In genomic region chr1:109632671-109633346, GRCh38 we compare ENCODE assay signal across 11 cellular contexts. TPM values are rescaled to one million over a fixed set of nuclear protein-coding genes. Genes with fewer than 3 reads are reported as not detected.
A peak's percentile ranks its signal among the peaks of the same experiment; 100 is the strongest.
DNase-seq lines count a peak whose midpoint lies in the region; ATAC-seq and TF ChIP-seq lines count a peak whose summit lies in the region.
"Had no signal": no experiment of that assay in that cellular context is flagged by ENCODE, and none has a peak within 500 bp of the region (broad histone marks: within the 10 kb centered on the region; RNA-seq: fewer than 3 reads in every experiment).

No MANE protein-coding gene starts in this region.

- no peaks in the 10 kb centered on the region for H3K27me3 Mint-ChIP-seq in endodermal cell (ENCODE audit: insufficient read depth)
- no peaks in the 10 kb centered on the region for H3K27me3 Mint-ChIP-seq in CD8-positive, alpha-beta T cell (ENCODE audit: low read depth)

- no peak overlapping the region for H3K4me3 ChIP-seq in LNCaP clone FGC (ENCODE audit: low read depth, low read length)
- H3K4me3 ChIP-seq in endodermal cell (ENCODE audit: low read length): no peak overlapping the region
- no peak overlapping the region for H3K4me3 ChIP-seq in CD8-positive, alpha-beta T cell (ENCODE audit: low read depth, low read length)
- H3K4me3 ChIP-seq in Karpas-422 (ENCODE audit: low read length): no peak overlapping the region
- H3K4me3 ChIP-seq in mammary epithelial cell (replicated peaks in 1 of 3; ENCODE audit: insufficient read depth in 1 of 3, low read depth in 2 of 3, low read length in 3 of 3): no peak overlapping the region

- H3K79me2 ChIP-seq in Karpas-422 (ENCODE audit: low read length): no peaks in the 10 kb centered on the region
- H3K79me2 ChIP-seq in mammary epithelial cell (ENCODE audit: insufficient read depth, low read length): no peaks in the 10 kb centered on the region

- no peaks in the 10 kb centered on the region for H3K9me2 ChIP-seq in Karpas-422 (replicated peaks; ENCODE audit: insufficient read depth, low read length)

- TF ChIP-seq CTCF in LNCaP clone FGC (IDR thresholded peaks at IDR 0.05; ENCODE audit: control insufficient read depth, extremely low read depth, insufficient read depth) (no peak), endodermal cell (conservative IDR thresholded peaks at IDR 0.05) (no peak), mammary epithelial cell (conservative IDR thresholded peaks at IDR 0.05 in 1 of 2, IDR thresholded peaks at IDR 0.05 in 1 of 2; ENCODE audit: extremely low read depth in 1 of 2, insufficient read depth in 1 of 2, low read depth in 1 of 2, low read length in 2 of 2) (no peak)
- TF ChIP-seq CTCF in CD8-positive, alpha-beta T cell (IDR thresholded peaks at IDR 0.05): no peak

- in situ Hi-C loops in mammary epithelial cell (cut with MboI; ENCODE audit: low sequenced_read_pairs in 2 of 2): loop anchor here in 1 of 2 donors (25.0 kb wide), 1 partner anchor 354 kb away; the partner anchor contains the start of gene AHCYL1

- H3K36me3 Mint-ChIP-seq in endodermal cell (ENCODE audit: low read depth): peaks cover 23% of the 10 kb centered on the region
- peaks cover 41% of the 10 kb centered on the region for H3K36me3 Mint-ChIP-seq in CD8-positive, alpha-beta T cell

- POLR2A ChIA-PET in CD8-positive, alpha-beta T cell (lab: Charles Lee): no interaction called here

- no peak for ATAC-seq in CD8-positive, alpha-beta T cell
- no peak for ATAC-seq in GM18502 (IDR thresholded peaks at IDR 0.05; ENCODE audit: poor library complexity, unreplicated experiment)

- no peaks in the 10 kb centered on the region for H3K9me3 Mint-ChIP-seq in endodermal cell
- no peaks in the 10 kb centered on the region for H3K9me3 Mint-ChIP-seq in CD8-positive, alpha-beta T cell

- intact Hi-C loops in CD8-positive, alpha-beta T cell (cut with DNase I, micrococcal nuclease): no loop called here
- intact Hi-C loops in mammary epithelial cell (cut with micrococcal nuclease): no loop called here

- H3K4me2 ChIP-seq in Karpas-422 (ENCODE audit: low read depth, low read length, poor library complexity, severe bottlenecking): no peak overlapping the region
- H3K4me2 ChIP-seq in mammary epithelial cell (ENCODE audit: insufficient read depth, low read depth, low read length): no peak overlapping the region

- H3K9ac ChIP-seq in endodermal cell (ENCODE audit: extremely low read depth, low read length, poor library complexity, severe bottlenecking): no peak overlapping the region
- no peak overlapping the region for H3K9ac ChIP-seq in Karpas-422 (ENCODE audit: low read length)
- no peak overlapping the region for H3K9ac ChIP-seq in mammary epithelial cell (ENCODE audit: insufficient read depth, low read length)

- dilution Hi-C loops in mammary epithelial cell (cut with HindIII; ENCODE audit: low sequenced_read_pairs): no loop called here

- BruUV-seq in mammary epithelial cell (replicated peaks; lab: Mats Ljungman, UMichigan): no TSS peak

- H3K27ac ChIP-seq in endodermal cell (ENCODE audit: low read depth, low read length): peak overlapping the region; percentile 32
- H3K27ac ChIP-seq in CD8-positive, alpha-beta T cell (ENCODE audit: low read depth, low read length): no peak overlapping the region
- no peak overlapping the region for H3K27ac ChIP-seq in Karpas-422 (ENCODE audit: low read length)
- H3K27ac ChIP-seq in mammary epithelial cell (ENCODE audit: insufficient read depth, low read depth, low read length): no peak overlapping the region
- H3K27ac ChIP-seq: HL-60 had no signal

- no peak overlapping the region for H3K27ac Mint-ChIP-seq in endodermal cell
- no peak overlapping the region for H3K27ac Mint-ChIP-seq in CD8-positive, alpha-beta T cell

- H3K4me1 ChIP-seq in endodermal cell (ENCODE audit: control insufficient read depth, insufficient read depth, low read length): peaks cover 6% of the 10 kb centered on the region
- peaks cover 12% of the 10 kb centered on the region for H3K4me1 ChIP-seq in CD8-positive, alpha-beta T cell (ENCODE audit: insufficient read depth, low read length)
- H3K4me1 ChIP-seq in Karpas-422 (ENCODE audit: low read length): no peaks in the 10 kb centered on the region; the same call in 1 of the 2 replicates
- peaks cover 3% of the 10 kb centered on the region for H3K4me1 ChIP-seq in mammary epithelial cell (ENCODE audit: insufficient read depth, low read length)

- CTCF ChIA-PET in CD8-positive, alpha-beta T cell (lab: Charles Lee): interaction anchor here (0.6 to 9.9 kb wide), 6 partner anchors 7 to 914 kb away, joined by 3 to 152 read pairs (median 4); partner anchors contain the start of gene GPR61
- CTCF ChIA-PET in mammary epithelial cell (lab: Charles Lee; ENCODE audit: low non-redundant PET): no interaction called here

- H3K9me3 ChIP-seq in endodermal cell (ENCODE audit: control insufficient read depth, low read length): no peaks in the 10 kb centered on the region
- H3K9me3 ChIP-seq in CD8-positive, alpha-beta T cell (ENCODE audit: low read length): no peaks in the 10 kb centered on the region
- no peaks in the 10 kb centered on the region for H3K9me3 ChIP-seq in Karpas-422 (ENCODE audit: low read length)
- no peaks in the 10 kb centered on the region for H3K9me3 ChIP-seq in mammary epithelial cell (replicated peaks; ENCODE audit: insufficient read depth, low read length)

- H3K4me3 Mint-ChIP-seq in endodermal cell: no peak overlapping the region
- H3K4me3 Mint-ChIP-seq in CD8-positive, alpha-beta T cell: no peak overlapping the region

- peaks cover 24% of the 10 kb centered on the region for H3K36me3 ChIP-seq in endodermal cell (ENCODE audit: control insufficient read depth, insufficient read depth, low read length)
- peaks cover 31% of the 10 kb centered on the region for H3K36me3 ChIP-seq in CD8-positive, alpha-beta T cell (ENCODE audit: insufficient read depth, low read length)
- H3K36me3 ChIP-seq in Karpas-422 (ENCODE audit: insufficient read depth, low read length): peaks cover 19% of the 10 kb centered on the region
- no peaks in the 10 kb centered on the region for H3K36me3 ChIP-seq in mammary epithelial cell (ENCODE audit: insufficient read depth, low read length)

- H3K27me3 ChIP-seq in endodermal cell (ENCODE audit: control insufficient read depth, insufficient read depth, low read length, poor library complexity, severe bottlenecking) (no peaks in the 10 kb centered on the region), Karpas-422 (ENCODE audit: low read length) (no peaks in the 10 kb centered on the region), mammary epithelial cell (ENCODE audit: insufficient read depth, low read length) (no peaks in the 10 kb centered on the region)
- H3K27me3 ChIP-seq in CD8-positive, alpha-beta T cell (ENCODE audit: insufficient read depth, low read length): no peaks in the 10 kb centered on the region

- no peak overlapping the region for H2AFZ ChIP-seq in Karpas-422 (ENCODE audit: low read length)
- H2AFZ ChIP-seq in mammary epithelial cell (ENCODE audit: low read depth, low read length): no peak overlapping the region

- peak; percentile 71 for DNase-seq in LNCaP clone FGC (ENCODE audit: low read depth)
- DNase-seq in NCI-H345 treated with DMSO at 0.1 percent for 48 hours (lab: John Stamatoyannopoulos, UW; ENCODE audit: unreplicated experiment): peak; percentile 71
- peak; percentile 44 for DNase-seq in endodermal cell
- peak; percentile 73 for DNase-seq in pons (ENCODE audit: low spot score)
- DNase-seq in CD8-positive, alpha-beta T cell: no peak
- DNase-seq in Karpas-422: no peak
- DNase-seq in mammary epithelial cell: no peak
- DNase-seq: central memory CD4-positive, alpha-beta T cell had no signal

- H4K20me1 ChIP-seq in Karpas-422 (ENCODE audit: insufficient read depth, low read depth, low read length): peaks cover 19% of the 10 kb centered on the region; the same call in 1 of the 2 replicates
- H4K20me1 ChIP-seq in mammary epithelial cell (ENCODE audit: insufficient read depth, low read length): no peaks in the 10 kb centered on the region

- peaks cover 10% of the 10 kb centered on the region for H3K4me1 Mint-ChIP-seq in endodermal cell
- peaks cover 8% of the 10 kb centered on the region for H3K4me1 Mint-ChIP-seq in CD8-positive, alpha-beta T cell (ENCODE audit: low read depth)

- WGBS in endodermal cell (ENCODE audit: insufficient coverage in 1 of 2, insufficient read length in 1 of 2), 2 experiments: 80 to 88% methylated on average over 1 to 5 of the region's 5 CpGs
- WGBS in mammary epithelial cell (ENCODE audit: low coverage, missing lambda C conversion rate): 28% methylated on average over 5 of the region's 5 CpGs

RNA-seq across cellular contexts. Expression of gene AMPD2, which starts 13.2 kb away (rescaled TPM):
- total RNA-seq in endodermal cell (10 to 100 TPM; 55.7 to 69.3 TPM), mammary epithelial cell (10 to 100 TPM; 29.7 to 45.2 TPM)
- polyA plus RNA-seq in endodermal cell (2013, experiment 1 of 2): 68.6 TPM
- polyA plus RNA-seq in endodermal cell (2013, experiment 2 of 2): 68.8 TPM
- total RNA-seq in CD8-positive, alpha-beta T cell: 100 to 1,000 TPM; 137 to 140 TPM
- total RNA-seq in Karpas-422 (2014; rRNA removed; shearing (Covaris generic); ENCODE audit: low replicate concordance): 72.3 and 131 TPM in 2 replicates
- 28.3 TPM for polyA plus RNA-seq in mammary epithelial cell
- 36.7 TPM for polyA minus RNA-seq in mammary epithelial cell

RNA-seq across cellular contexts. Expression of gene GNAT2, which starts 13.4 kb away (rescaled TPM):
- total RNA-seq in endodermal cell (not detected), mammary epithelial cell (not detected)
- polyA plus RNA-seq in endodermal cell (2013, experiment 1 of 2): not detected
- not detected for polyA plus RNA-seq in endodermal cell (2013, experiment 2 of 2)
- not detected for total RNA-seq in CD8-positive, alpha-beta T cell
- total RNA-seq in Karpas-422 (2014; rRNA removed; shearing (Covaris generic); ENCODE audit: low replicate concordance): not detected in 2 replicates
- polyA plus RNA-seq in mammary epithelial cell: 0.20 TPM
- not detected for polyA minus RNA-seq in mammary epithelial cell

RNA-seq across cellular contexts. Expression of gene GSTM4, which starts 23.1 kb away (rescaled TPM):
- total RNA-seq in endodermal cell: 10 to 100 TPM; 20.1 to 28.5 TPM
- polyA plus RNA-seq in endodermal cell (2013, experiment 1 of 2): 21.7 TPM
- polyA plus RNA-seq in endodermal cell (2013, experiment 2 of 2): 16.9 TPM
- total RNA-seq in CD8-positive, alpha-beta T cell: 10 to 100 TPM in 1 of 2 experiments, 1 to 10 TPM in 1; 9.5 to 10.5 TPM
- total RNA-seq in Karpas-422 (2014; rRNA removed; shearing (Covaris generic); ENCODE audit: low replicate concordance): 7.7 and 10.0 TPM in 2 replicates
- total RNA-seq in mammary epithelial cell: 1 to 10 TPM; 5.0 to 5.8 TPM
- 1.4 TPM for polyA plus RNA-seq in mammary epithelial cell
- polyA minus RNA-seq in mammary epithelial cell: 3.0 TPM

RNA-seq across cellular contexts. Expression of gene GSTM2, which starts 35.0 kb away (rescaled TPM):
- total RNA-seq in endodermal cell (10 to 100 TPM; 18.4 to 30.3 TPM), mammary epithelial cell (1 to 10 TPM; 2.9 to 6.7 TPM)
- polyA plus RNA-seq in endodermal cell (2013, experiment 1 of 2): 68.2 TPM
- polyA plus RNA-seq in endodermal cell (2013, experiment 2 of 2): 52.4 TPM
- total RNA-seq in CD8-positive, alpha-beta T cell: 100 to 1,000 TPM in 1 of 2 experiments, 10 to 100 TPM in 1; 94.0 to 100 TPM
- total RNA-seq in Karpas-422 (2014; rRNA removed; shearing (Covaris generic); ENCODE audit: low replicate concordance): 6.2 and 7.3 TPM in 2 replicates
- 1.6 TPM for polyA plus RNA-seq in mammary epithelial cell
- not detected for polyA minus RNA-seq in mammary epithelial cell

RNA-seq across cellular contexts. Expression of gene GSTM1, which starts 54.8 kb away (rescaled TPM):
- total RNA-seq in endodermal cell (10 to 100 TPM; 23.0 to 65.6 TPM), mammary epithelial cell (1 to 10 TPM in 1 of 2 donors, not detected in 1; 8.2 TPM)
- not detected for polyA plus RNA-seq in endodermal cell (2013, experiment 1 of 2)
- polyA plus RNA-seq in endodermal cell (2013, experiment 2 of 2): not detected
- 10 to 100 TPM; 11.5 to 14.0 TPM for total RNA-seq in CD8-positive, alpha-beta T cell
- total RNA-seq in Karpas-422 (2014; rRNA removed; shearing (Covaris generic); ENCODE audit: low replicate concordance): 8.5 and 14.4 TPM in 2 replicates
- not detected for polyA plus RNA-seq in mammary epithelial cell
- not detected for polyA minus RNA-seq in mammary epithelial cell
- total RNA-seq: pulmonary artery endothelial cell had no signal

Comparison
In these comparisons a context has a peak if more than half of its experiments do, and no peak if none do; other contexts are left out.
1. DNase-seq: peak in LNCaP clone FGC (single experiment), NCI-H345 treated with DMSO at 0.1 percent for 48 hours (single experiment), endodermal cell (single experiment) and pons (single experiment); none in CD8-positive, alpha-beta T cell (0 of 7), Karpas-422 (single experiment) and mammary epithelial cell (single experiment).